12 cellular contexts compared by ENCODE assay signal in genomic region chr14:22685467-22685866, GRCh38. TPM values are rescaled to one million over a fixed set of nuclear protein-coding genes. Genes with fewer than 3 reads are reported as not detected.
"Had no signal": no experiment of that assay in that cellular context is flagged by ENCODE, and none has a peak within 500 bp of the region (broad histone marks: within the 10 kb centered on the region; RNA-seq: fewer than 3 reads in every experiment).

No MANE protein-coding gene starts in this region.

- H3K9me3 ChIP-seq: ovary, thoracic aorta had no signal

- H3K4me1 ChIP-seq: left ventricle myocardium inferior, stomach had no signal

- H3K36me3 ChIP-seq: cardiac muscle cell, heart left ventricle, left ventricle myocardium inferior, ovary, stomach, thoracic aorta had no signal

- DNase-seq: activated CD4-positive, alpha-beta T cell treated with anti-CD3 and anti-CD28 coated beads for 4 hours; activated naive CD4-positive, alpha-beta T cell treated with Interleukin-2 at 50 U/mL for 16 hours; heart left ventricle; left ventricle myocardium inferior; mesenchymal stem cell; ovary; stimulated activated CD4-positive, alpha-beta T cell treated with anti-CD3 and anti-CD28 coated beads, Interleukin-4, amount 100 ng/mL, for 24 hours; stomach had no signal

- H3K4me3 ChIP-seq: cardiac muscle cell, heart left ventricle, left ventricle myocardium inferior, ovary, stomach, thoracic aorta had no signal

- H3K27me3 ChIP-seq: cardiac muscle cell, ovary, stomach had no signal

- H3K27ac ChIP-seq: cardiac muscle cell, heart left ventricle, left ventricle myocardium inferior, ovary, stomach, thoracic aorta had no signal

RNA-seq across cellular contexts. Expression of gene OR6J1, which starts 41.3 kb away (rescaled TPM):
- total RNA-seq: cardiac muscle cell, frontal cortex, left ventricle myocardium inferior, skeletal muscle tissue, stomach, thoracic aorta had no signal
- polyA plus RNA-seq: cardiac muscle cell, heart left ventricle, ovary, stomach had no signal
